9 cellular contexts compared by ENCODE assay signal in the genomic region with DNA sequence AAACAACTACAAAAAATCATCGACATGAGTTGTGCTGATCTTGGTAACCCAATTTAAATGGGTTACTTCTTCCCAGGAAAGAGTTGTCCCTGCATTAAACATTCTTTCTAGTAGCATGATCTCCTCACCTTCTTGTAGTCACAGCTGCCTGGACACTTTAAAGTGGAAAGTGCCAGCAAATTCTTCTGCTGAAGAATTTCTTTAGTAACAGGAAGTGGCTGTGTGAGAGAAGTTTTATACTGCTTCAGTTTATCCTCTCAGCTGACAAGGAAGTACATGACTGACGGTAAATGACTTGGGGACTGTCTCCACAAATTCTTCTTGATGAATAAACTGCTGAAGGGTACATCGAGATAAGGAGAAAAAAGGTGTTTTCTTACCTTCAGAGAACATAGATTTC. TPM values are rescaled to one million over a fixed set of nuclear protein-coding genes. Genes with fewer than 3 reads are reported as not detected.
DNase-seq lines count a peak whose midpoint lies in the region; ATAC-seq and TF ChIP-seq lines count a peak whose summit lies in the region.
"Had no signal": no experiment of that assay in that cellular context is flagged by ENCODE, and none has a peak within 500 bp of the region (broad histone marks: within the 10 kb centered on the region; RNA-seq: fewer than 3 reads in every experiment).

No MANE protein-coding gene starts in this region.

- no peak for TF ChIP-seq CTCF in glutamatergic neuron (IDR thresholded peaks at IDR 0.05; ENCODE audit: partially characterized antibody, unreplicated experiment)

- peaks cover 31% of the 10 kb centered on the region for H3K4me1 Mint-ChIP-seq in activated T-helper 17 cell treated with anti-CD3 and anti-CD28 coated beads, Interleukin-2, amount 50 U/mL, for 72 hours
- H3K4me1 Mint-ChIP-seq in glutamatergic neuron (ENCODE audit: low read depth, unreplicated experiment): no peaks in the 10 kb centered on the region
- H3K4me1 Mint-ChIP-seq: neural progenitor cell had no signal

- H3K27me3 Mint-ChIP-seq in activated T-helper 17 cell treated with anti-CD3 and anti-CD28 coated beads, Interleukin-2, amount 50 U/mL, for 72 hours: no peaks in the 10 kb centered on the region
- H3K27me3 Mint-ChIP-seq in glutamatergic neuron (ENCODE audit: unreplicated experiment): no peaks in the 10 kb centered on the region

- H3K9me3 Mint-ChIP-seq in activated T-helper 17 cell treated with anti-CD3 and anti-CD28 coated beads, Interleukin-2, amount 50 U/mL, for 72 hours: no peaks in the 10 kb centered on the region
- no peaks in the 10 kb centered on the region for H3K9me3 Mint-ChIP-seq in glutamatergic neuron (ENCODE audit: unreplicated experiment)

- DNase-seq in AG20443 (ENCODE audit: low spot score): peak; percentile 25
- DNase-seq in HT1080 (ENCODE audit: low read depth): peak; percentile 38
- peak; percentile 59 for DNase-seq in medulla oblongata (ENCODE audit: extremely low spot score)
- no peak for DNase-seq in HuH-7 (ENCODE audit: low spot score)
- DNase-seq in GM19238 (ENCODE audit: insufficient read length, low spot score): no peak
- DNase-seq in glutamatergic neuron: no peak
- no peak for DNase-seq in NCI-H146 treated with DMSO at 0.1 percent for 48 hours (lab: John Stamatoyannopoulos, UW; ENCODE audit: unreplicated experiment)

- peaks cover 46% of the 10 kb centered on the region for H3K36me3 Mint-ChIP-seq in activated T-helper 17 cell treated with anti-CD3 and anti-CD28 coated beads, Interleukin-2, amount 50 U/mL, for 72 hours (ENCODE audit: low read depth)
- no peaks in the 10 kb centered on the region for H3K36me3 Mint-ChIP-seq in glutamatergic neuron (ENCODE audit: unreplicated experiment)
- H3K36me3 Mint-ChIP-seq: neural progenitor cell had no signal

- H3K4me3 Mint-ChIP-seq in activated T-helper 17 cell treated with anti-CD3 and anti-CD28 coated beads, Interleukin-2, amount 50 U/mL, for 72 hours: peak overlapping the region; percentile 77
- no peak overlapping the region for H3K4me3 Mint-ChIP-seq in glutamatergic neuron (ENCODE audit: unreplicated experiment)
- H3K4me3 Mint-ChIP-seq: neural progenitor cell had no signal

- H3K27ac Mint-ChIP-seq in activated T-helper 17 cell treated with anti-CD3 and anti-CD28 coated beads, Interleukin-2, amount 50 U/mL, for 72 hours: peak overlapping the region; percentile 84
- no peak overlapping the region for H3K27ac Mint-ChIP-seq in glutamatergic neuron (ENCODE audit: unreplicated experiment)
- H3K27ac Mint-ChIP-seq: neural progenitor cell had no signal

- ATAC-seq in activated T-helper 17 cell treated with anti-CD3 and anti-CD28 coated beads, Interleukin-2, amount 50 U/mL, for 72 hours (replicated peaks): peak; percentile 64

RNA-seq across cellular contexts. Expression of a gene that starts 18.2 kb away (rescaled TPM):
- 0.10 and 0.23 TPM in 2 replicates for total RNA-seq in HT1080 (2014; rRNA removed; shearing (Covaris generic))
- polyA plus RNA-seq in HT1080 (2015; cell fraction: cytosol; rRNA removed): 0.15 TPM in 1 of 2 replicates, not detected in the other
- not detected in 2 replicates for polyA plus RNA-seq in HT1080 (2015; cell fraction: nucleus; rRNA removed)
- total RNA-seq in activated T-helper 17 cell treated with anti-CD3 and anti-CD28 coated beads, Interleukin-2, amount 50 U/mL, for 72 hours: 1 to 10 TPM; 3.6 to 7.5 TPM
- total RNA-seq in glutamatergic neuron (ENCODE audit: unreplicated experiment): not detected

Comparison
In these comparisons a context has a peak if more than half of its experiments do, and no peak if none do; other contexts are left out.
1. DNase-seq: peak in AG20443 (single experiment), HT1080 (single experiment) and medulla oblongata (single experiment); none in HuH-7 (single experiment), GM19238 (single experiment), glutamatergic neuron (single experiment) and NCI-H146 treated with DMSO at 0.1 percent for 48 hours (single experiment).